In the genomic region with DNA sequence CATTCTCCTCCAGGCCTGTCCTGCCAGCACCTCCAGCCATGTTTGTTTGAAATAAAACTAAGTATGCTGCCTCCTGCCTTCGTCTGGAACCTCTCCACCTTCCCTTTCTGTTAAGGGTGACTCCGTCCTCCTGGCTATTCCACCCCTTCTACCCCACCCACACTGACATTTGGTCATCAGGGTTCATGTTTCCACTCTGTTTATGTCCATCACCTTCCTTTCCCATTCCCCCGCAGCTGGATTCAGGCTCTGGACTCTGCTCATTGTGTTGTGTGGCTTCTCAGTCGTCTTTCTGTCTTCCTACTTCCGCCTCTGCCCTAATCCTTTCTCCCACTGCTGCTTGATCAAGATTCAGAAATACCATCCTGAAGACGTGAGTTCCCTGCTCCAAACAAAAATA, we compare ENCODE assay signal across 1 cellular context.
TF ChIP-seq lines count a peak whose summit lies in the region.

No MANE protein-coding gene starts in this region.

TF ChIP-seq in WTC11, 78 proteins besides CTCF, POLR2A, EP300 and RAD21 (continued from another document):
- TF ChIP-seq, protein P1, sequence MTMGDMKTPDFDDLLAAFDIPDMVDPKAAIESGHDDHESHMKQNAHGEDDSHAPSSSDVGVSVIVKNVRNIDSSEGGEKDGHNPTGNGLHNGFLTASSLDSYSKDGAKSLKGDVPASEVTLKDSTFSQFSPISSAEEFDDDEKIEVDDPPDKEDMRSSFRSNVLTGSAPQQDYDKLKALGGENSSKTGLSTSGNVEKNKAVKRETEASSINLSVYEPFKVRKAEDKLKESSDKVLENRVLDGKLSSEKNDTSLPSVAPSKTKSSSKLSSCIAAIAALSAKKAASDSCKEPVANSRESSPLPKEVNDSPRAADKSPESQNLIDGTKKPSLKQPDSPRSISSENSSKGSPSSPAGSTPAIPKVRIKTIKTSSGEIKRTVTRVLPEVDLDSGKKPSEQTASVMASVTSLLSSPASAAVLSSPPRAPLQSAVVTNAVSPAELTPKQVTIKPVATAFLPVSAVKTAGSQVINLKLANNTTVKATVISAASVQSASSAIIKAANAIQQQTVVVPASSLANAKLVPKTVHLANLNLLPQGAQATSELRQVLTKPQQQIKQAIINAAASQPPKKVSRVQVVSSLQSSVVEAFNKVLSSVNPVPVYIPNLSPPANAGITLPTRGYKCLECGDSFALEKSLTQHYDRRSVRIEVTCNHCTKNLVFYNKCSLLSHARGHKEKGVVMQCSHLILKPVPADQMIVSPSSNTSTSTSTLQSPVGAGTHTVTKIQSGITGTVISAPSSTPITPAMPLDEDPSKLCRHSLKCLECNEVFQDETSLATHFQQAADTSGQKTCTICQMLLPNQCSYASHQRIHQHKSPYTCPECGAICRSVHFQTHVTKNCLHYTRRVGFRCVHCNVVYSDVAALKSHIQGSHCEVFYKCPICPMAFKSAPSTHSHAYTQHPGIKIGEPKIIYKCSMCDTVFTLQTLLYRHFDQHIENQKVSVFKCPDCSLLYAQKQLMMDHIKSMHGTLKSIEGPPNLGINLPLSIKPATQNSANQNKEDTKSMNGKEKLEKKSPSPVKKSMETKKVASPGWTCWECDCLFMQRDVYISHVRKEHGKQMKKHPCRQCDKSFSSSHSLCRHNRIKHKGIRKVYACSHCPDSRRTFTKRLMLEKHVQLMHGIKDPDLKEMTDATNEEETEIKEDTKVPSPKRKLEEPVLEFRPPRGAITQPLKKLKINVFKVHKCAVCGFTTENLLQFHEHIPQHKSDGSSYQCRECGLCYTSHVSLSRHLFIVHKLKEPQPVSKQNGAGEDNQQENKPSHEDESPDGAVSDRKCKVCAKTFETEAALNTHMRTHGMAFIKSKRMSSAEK (CRISPR knock-in tag; IDR thresholded peaks at IDR 0.05; ENCODE audit: borderline replicate concordance), result no peak
TF ChIP-seq in WTC11: peak in this region for 0.
